ENCODE assay signal across 1 cellular context in the genomic region with DNA sequence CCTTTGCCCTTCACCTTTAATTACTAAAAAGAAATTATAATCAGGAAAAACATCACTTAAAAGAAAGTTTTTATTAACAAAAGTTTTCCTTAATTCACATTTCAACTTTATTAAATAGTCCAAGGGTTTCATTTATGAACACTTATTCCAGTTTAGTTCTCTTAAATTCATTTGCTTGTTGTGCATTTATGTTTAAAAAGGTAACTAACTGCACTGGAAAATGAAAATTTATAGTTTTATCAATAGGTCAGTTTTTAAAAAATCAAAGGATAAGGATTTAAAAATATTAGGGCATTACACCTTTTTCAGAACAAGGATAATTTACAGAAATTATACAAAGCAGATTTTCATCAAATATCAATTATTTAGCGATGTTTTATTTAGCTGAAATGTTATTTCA.
TF ChIP-seq lines count a peak whose summit lies in the region.

No MANE protein-coding gene starts in this region.

TF ChIP-seq in H1, 55 proteins besides CTCF, POLR2A, EP300 and RAD21:
- TF ChIP-seq, protein P1, sequence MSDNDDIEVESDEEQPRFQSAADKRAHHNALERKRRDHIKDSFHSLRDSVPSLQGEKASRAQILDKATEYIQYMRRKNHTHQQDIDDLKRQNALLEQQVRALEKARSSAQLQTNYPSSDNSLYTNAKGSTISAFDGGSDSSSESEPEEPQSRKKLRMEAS (IDR thresholded peaks at IDR 0.05): no peak
- TF ChIP-seq SRF (IDR thresholded peaks at IDR 0.05; ENCODE audit: low read depth, low read length) (no peak), GABPA (IDR thresholded peaks at IDR 0.05; ENCODE audit: borderline replicate concordance, insufficient read depth, low read length) (no peak), SP1 (IDR thresholded peaks at IDR 0.05; ENCODE audit: low read depth, low read length) (no peak), SUZ12 (IDR thresholded peaks at IDR 0.05; ENCODE audit: low read length) (no peak), YY1 (IDR thresholded peaks at IDR 0.05; ENCODE audit: low read depth, low read length) (no peak), EZH2 (IDR thresholded peaks at IDR 0.05; ENCODE audit: low read depth, low read length, severe bottlenecking) (no peak), BCL11A (IDR thresholded peaks at IDR 0.05; ENCODE audit: low read depth in 2 of 2, low read length in 2 of 2) (no peak), BRCA1 (IDR thresholded peaks at IDR 0.05; ENCODE audit: low read depth, low read length) (no peak), SIN3A (conservative IDR thresholded peaks at IDR 0.05 in 1 of 2, IDR thresholded peaks at IDR 0.05 in 1 of 2; ENCODE audit: low read depth in 1 of 2, low read length in 2 of 2) (no peak), RFX5 (IDR thresholded peaks at IDR 0.05; ENCODE audit: borderline replicate concordance, low read depth, low read length) (no peak), KDM4A (IDR thresholded peaks at IDR 0.05; ENCODE audit: low read depth, low read length, severe bottlenecking) (no peak), TCF12 (IDR thresholded peaks at IDR 0.05; ENCODE audit: low read depth, low read length) (no peak)
- TF ChIP-seq, protein P2, sequence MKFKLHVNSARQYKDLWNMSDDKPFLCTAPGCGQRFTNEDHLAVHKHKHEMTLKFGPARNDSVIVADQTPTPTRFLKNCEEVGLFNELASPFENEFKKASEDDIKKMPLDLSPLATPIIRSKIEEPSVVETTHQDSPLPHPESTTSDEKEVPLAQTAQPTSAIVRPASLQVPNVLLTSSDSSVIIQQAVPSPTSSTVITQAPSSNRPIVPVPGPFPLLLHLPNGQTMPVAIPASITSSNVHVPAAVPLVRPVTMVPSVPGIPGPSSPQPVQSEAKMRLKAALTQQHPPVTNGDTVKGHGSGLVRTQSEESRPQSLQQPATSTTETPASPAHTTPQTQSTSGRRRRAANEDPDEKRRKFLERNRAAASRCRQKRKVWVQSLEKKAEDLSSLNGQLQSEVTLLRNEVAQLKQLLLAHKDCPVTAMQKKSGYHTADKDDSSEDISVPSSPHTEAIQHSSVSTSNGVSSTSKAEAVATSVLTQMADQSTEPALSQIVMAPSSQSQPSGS (IDR thresholded peaks at IDR 0.05; ENCODE audit: low read length): no peak
- TF ChIP-seq, protein P3, sequence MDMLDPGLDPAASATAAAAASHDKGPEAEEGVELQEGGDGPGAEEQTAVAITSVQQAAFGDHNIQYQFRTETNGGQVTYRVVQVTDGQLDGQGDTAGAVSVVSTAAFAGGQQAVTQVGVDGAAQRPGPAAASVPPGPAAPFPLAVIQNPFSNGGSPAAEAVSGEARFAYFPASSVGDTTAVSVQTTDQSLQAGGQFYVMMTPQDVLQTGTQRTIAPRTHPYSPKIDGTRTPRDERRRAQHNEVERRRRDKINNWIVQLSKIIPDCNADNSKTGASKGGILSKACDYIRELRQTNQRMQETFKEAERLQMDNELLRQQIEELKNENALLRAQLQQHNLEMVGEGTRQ (IDR thresholded peaks at IDR 0.05; ENCODE audit: low read length): no peak
